ENCODE assay signal across 19 cellular contexts in genomic region chr17:7903154-7904103, GRCh38. TPM values are rescaled to one million over a fixed set of nuclear protein-coding genes. Genes with fewer than 3 reads are reported as not detected.
DNase-seq lines count a peak whose midpoint lies in the region; ATAC-seq, FAIRE-seq and TF ChIP-seq lines count a peak whose summit lies in the region.
"Had no signal": no experiment of that assay in that cellular context is flagged by ENCODE, and none has a peak within 500 bp of the region (broad histone marks: within the 10 kb centered on the region; RNA-seq: fewer than 3 reads in every experiment).

No MANE protein-coding gene starts in this region.

- H3K9me3 ChIP-seq in HCT116 (ENCODE audit: control insufficient read depth in 1 of 2, insufficient read depth in 1 of 2, low read depth in 1 of 2, low read length in 2 of 2) (no peaks in the 10 kb centered on the region), neural progenitor cell (ENCODE audit: low read depth) (no peaks in the 10 kb centered on the region), gastrocnemius medialis (no peaks in the 10 kb centered on the region)
- H3K9me3 ChIP-seq: BLaER1 treated with 17β-estradiol and CSF1 and Interleukin-3, amounts not matched to agents 10 nM and 100 nM; lower lobe of right lung had no signal

- H3K4me1 ChIP-seq in HCT116 (ENCODE audit: control insufficient read depth in 1 of 2, insufficient read depth in 2 of 2, low read length in 2 of 2) (no peaks in the 10 kb centered on the region), neural progenitor cell (peaks cover 17% of the 10 kb centered on the region), gastrocnemius medialis (no peaks in the 10 kb centered on the region), foreskin keratinocyte (no peaks in the 10 kb centered on the region)
- H3K4me1 ChIP-seq: lower lobe of right lung had no signal

- peaks cover 3% of the 10 kb centered on the region for H3K4me1 Mint-ChIP-seq in neural progenitor cell

- TF ChIP-seq CTCF in HCT116 (IDR thresholded peaks at IDR 0.05 in 2 of 3, conservative IDR thresholded peaks at IDR 0.05 in 1 of 3; ENCODE audit: borderline replicate concordance in 1 of 3, insufficient read depth in 1 of 3, low read depth in 2 of 3, low read length in 2 of 3) (no peak), bronchial epithelial cell (IDR thresholded peaks at IDR 0.05; ENCODE audit: insufficient read depth, low read length, severe bottlenecking) (no peak), neural progenitor cell (IDR thresholded peaks at IDR 0.05) (no peak), gastrocnemius medialis (IDR thresholded peaks at IDR 0.05 in 4 of 5, conservative IDR thresholded peaks at IDR 0.05 in 1 of 5) (no peak), foreskin keratinocyte (conservative IDR thresholded peaks at IDR 0.05) (no peak)

- H2AFZ ChIP-seq in HCT116 (ENCODE audit: low read depth, low read length, poor library complexity, severe bottlenecking) (no peak overlapping the region), neural progenitor cell (replicated peaks) (no peak overlapping the region)

- no peaks in the 10 kb centered on the region for H3K9me3 Mint-ChIP-seq in neural progenitor cell
- H3K9me3 Mint-ChIP-seq: dendritic cell treated with granulocyte-macrophage colony-stimulating factor and Interleukin-4, amounts not matched to agents 40 ng/mL and 50 ng/mL, for 4 days; naive thymus-derived CD8-positive, alpha-beta T cell had no signal

- H3K79me2 ChIP-seq in HCT116 (ENCODE audit: insufficient read depth, low read length) = no peaks in the 10 kb centered on the region
- no peaks in the 10 kb centered on the region for H3K79me2 ChIP-seq in neural progenitor cell (ENCODE audit: low read depth)

- H4K20me1 ChIP-seq in HCT116 (ENCODE audit: insufficient read depth) (no peaks in the 10 kb centered on the region), neural progenitor cell (ENCODE audit: low read depth) (no peaks in the 10 kb centered on the region)

- peak overlapping the region; percentile 78 for H3K27ac Mint-ChIP-seq in neural progenitor cell
- H3K27ac Mint-ChIP-seq: dendritic cell treated with granulocyte-macrophage colony-stimulating factor and Interleukin-4, amounts not matched to agents 40 ng/mL and 50 ng/mL, for 4 days had no signal

- H3K36me3 ChIP-seq in HCT116 (ENCODE audit: control insufficient read depth in 1 of 2, insufficient read depth in 2 of 2, low read length in 2 of 2) = peaks cover 32 to 56% of the 10 kb centered on the region in 2 experiments; a peak in 3 of 4 replicates
- peaks cover 67% of the 10 kb centered on the region for H3K36me3 ChIP-seq in bronchial epithelial cell (ENCODE audit: control insufficient read depth, insufficient read depth, low read length)
- no peaks in the 10 kb centered on the region for H3K36me3 ChIP-seq in neural progenitor cell
- H3K36me3 ChIP-seq in gastrocnemius medialis = peaks cover 0 to 23% of the 10 kb centered on the region in 2 donors

- no peak for TF ChIP-seq RAD21 in HCT116 (IDR thresholded peaks at IDR 0.05; ENCODE audit: low read depth)

- intact Hi-C loops in HCT116 (cut with micrococcal nuclease) (no loop called here), gastrocnemius medialis (cut with DNase I; ENCODE audit: low total_unique reads) (no loop called here)

- H3K4me3 ChIP-seq in HCT116 (replicated peaks in 1 of 2; ENCODE audit: low read depth in 1 of 2, low read length in 2 of 2) (no peak overlapping the region), bronchial epithelial cell (ENCODE audit: low read depth, low read length) (no peak overlapping the region), neural progenitor cell (no peak overlapping the region), gastrocnemius medialis (no peak overlapping the region)
- H3K4me3 ChIP-seq: BLaER1 treated with 17β-estradiol and CSF1 and Interleukin-3, amounts not matched to agents 10 nM and 100 nM; lower lobe of right lung had no signal

- H3K27ac ChIP-seq in HCT116 (ENCODE audit: low read depth, low read length) = no peak overlapping the region
- peak overlapping the region; percentile 89 for H3K27ac ChIP-seq in neural progenitor cell
- no peak overlapping the region for H3K27ac ChIP-seq in gastrocnemius medialis
- no peak overlapping the region for H3K27ac ChIP-seq in foreskin keratinocyte
- H3K27ac ChIP-seq: BLaER1 treated with 17β-estradiol and CSF1 and Interleukin-3, amounts not matched to agents 10 nM and 100 nM; KMS-11; lower lobe of right lung had no signal

- TF ChIP-seq POLR2A in HCT116 (IDR thresholded peaks at IDR 0.05; ENCODE audit: borderline replicate concordance, extremely low read depth, insufficient read depth, insufficient read length) (no peak), gastrocnemius medialis (IDR thresholded peaks at IDR 0.05) (no peak)

- in situ Hi-C loops in gastrocnemius medialis (cut with MboI; ENCODE audit: low sequenced_read_pairs in 4 of 4) = no loop called here

- DNase-seq in HCT116 (ENCODE audit: low read depth, low spot score) (no peak), NCI-H2227 treated with DMSO at 0.1 percent for 48 hours (lab: John Stamatoyannopoulos, UW) (peak; percentile 38), bronchial epithelial cell (ENCODE audit: low read depth) (peak; percentile 56), neural progenitor cell (ENCODE audit: low spot score) (peak; percentile 52), gastrocnemius medialis (no peak), globus pallidus (ENCODE audit: low spot score) (no peak), foreskin keratinocyte (no peak)
- DNase-seq: activated CD4-positive, alpha-beta T cell treated with anti-CD3 and anti-CD28 coated beads for 1 hour; activated CD8-positive, alpha-beta memory T cell treated with anti-CD3 and anti-CD28 coated beads, Interleukin-2, amount 50 U/mL, for 48 hours; lower lobe of right lung; naive thymus-derived CD8-positive, alpha-beta T cell; NCI-H69; retina; T-helper 2 cell had no signal

- peaks cover 21% of the 10 kb centered on the region for H3F3A ChIP-seq in neural progenitor cell (ENCODE audit: low read depth)

- H3K9ac ChIP-seq in HCT116 (ENCODE audit: low read length) (no peak overlapping the region), neural progenitor cell (no peak overlapping the region)
- H3K9ac ChIP-seq: KMS-11 had no signal

- no peak overlapping the region for H3K4me2 ChIP-seq in HCT116 (ENCODE audit: low read length)
- peak overlapping the region; percentile 66 for H3K4me2 ChIP-seq in neural progenitor cell
- H3K4me2 ChIP-seq: BLaER1 treated with 17β-estradiol and CSF1 and Interleukin-3, amounts not matched to agents 10 nM and 100 nM; KMS-11 had no signal

- RAD21 ChIA-PET in HCT116 (lab: Charles Lee; ENCODE audit: low non-redundant PET in 1 of 2, low total read pairs in 2 of 2, uncharacterized antibody in 2 of 2, unreplicated experiment in 2 of 2) = no interaction called here

- ATAC-seq in HCT116 (no peak), gastrocnemius medialis (no peak), foreskin keratinocyte (no peak), GM21360 (IDR thresholded peaks at IDR 0.05; ENCODE audit: unreplicated experiment) (no peak)
- ATAC-seq: lower lobe of right lung; naive thymus-derived CD8-positive, alpha-beta T cell; Right ventricle myocardium inferior had no signal

- POLR2A ChIA-PET in HCT116 (lab: Charles Lee) = no interaction called here

- BruUV-seq in HCT116 (replicated peaks; lab: Mats Ljungman, UMichigan) = TSS peak; percentile 27

- CTCF ChIA-PET in HCT116 (lab: Charles Lee) = no interaction called here

- H3K4me3 Mint-ChIP-seq in neural progenitor cell = no peak overlapping the region
- H3K4me3 Mint-ChIP-seq: dendritic cell treated with granulocyte-macrophage colony-stimulating factor and Interleukin-4, amounts not matched to agents 40 ng/mL and 50 ng/mL, for 4 days; naive thymus-derived CD8-positive, alpha-beta T cell had no signal

- peak; percentile 28 for FAIRE-seq in bronchial epithelial cell (lab: Jason Lieb, UNC)

- no peaks in the 10 kb centered on the region for H3K9me2 ChIP-seq in HCT116 (ENCODE audit: insufficient read depth)

- H3K36me3 Mint-ChIP-seq in neural progenitor cell = peaks cover 46% of the 10 kb centered on the region

- no peaks in the 10 kb centered on the region for H3K27me3 ChIP-seq in HCT116 (ENCODE audit: insufficient read depth, low read length)
- no peaks in the 10 kb centered on the region for H3K27me3 ChIP-seq in bronchial epithelial cell (ENCODE audit: control insufficient read depth, insufficient read depth, low read length)
- H3K27me3 ChIP-seq in neural progenitor cell = no peaks in the 10 kb centered on the region
- no peaks in the 10 kb centered on the region for H3K27me3 ChIP-seq in gastrocnemius medialis
- H3K27me3 ChIP-seq in foreskin keratinocyte = no peaks in the 10 kb centered on the region
- H3K27me3 ChIP-seq: BLaER1 treated with 17β-estradiol and CSF1 and Interleukin-3, amounts not matched to agents 10 nM and 100 nM had no signal

- no peaks in the 10 kb centered on the region for H3K27me3 Mint-ChIP-seq in neural progenitor cell (ENCODE audit: insufficient read depth, low read depth)
- H3K27me3 Mint-ChIP-seq: dendritic cell treated with granulocyte-macrophage colony-stimulating factor and Interleukin-4, amounts not matched to agents 40 ng/mL and 50 ng/mL, for 4 days; naive thymus-derived CD8-positive, alpha-beta T cell had no signal

RNA-seq across cellular contexts. Expression of gene RNF227, which starts 12.7 kb away (rescaled TPM):
- total RNA-seq in HCT116 (2021; ENCODE audit: unreplicated experiment) (0.74 TPM), bronchial epithelial cell (7.8 and 8.2 TPM in 2 replicates), neural progenitor cell (ENCODE audit: low replicate concordance) (4.0 and 4.8 TPM in 2 replicates), gastrocnemius medialis (1 to 10 TPM in 1 of 4 donors, under 1 TPM in 2, not detected in 1; 0.51 to 1.2 (median 0.62) TPM), foreskin keratinocyte (1.9 and 2.3 TPM in 2 replicates)
- polyA plus RNA-seq in HCT116 (2012) = 0.29 and 1.2 TPM in 2 replicates
- 1.5 TPM in 2 replicates for polyA plus RNA-seq in foreskin keratinocyte

RNA-seq across cellular contexts. Expression of gene CHD3, which starts 14.8 kb away (rescaled TPM):
- total RNA-seq in HCT116 (2021; ENCODE audit: unreplicated experiment) = 54.8 TPM
- 54.9 and 63.8 TPM in 2 replicates for polyA plus RNA-seq in HCT116 (2012)
- 41.3 and 98.2 TPM in 2 replicates for total RNA-seq in bronchial epithelial cell
- 12.8 and 28.0 TPM in 2 replicates for total RNA-seq in neural progenitor cell (ENCODE audit: low replicate concordance)
- 1 to 10 TPM; 5.4 to 7.7 (median 6.0) TPM for total RNA-seq in gastrocnemius medialis
- total RNA-seq in foreskin keratinocyte = 89.8 and 91.3 TPM in 2 replicates
- polyA plus RNA-seq in foreskin keratinocyte = 66.8 and 76.4 TPM in 2 replicates

RNA-seq across cellular contexts. Expression of gene KCNAB3, which starts 26.2 kb away (rescaled TPM):
- 7.1 TPM for total RNA-seq in HCT116 (2021; ENCODE audit: unreplicated experiment)
- polyA plus RNA-seq in HCT116 (2012) = 1.5 and 2.6 TPM in 2 replicates
- total RNA-seq in bronchial epithelial cell = 0.79 and 0.90 TPM in 2 replicates
- total RNA-seq in neural progenitor cell (ENCODE audit: low replicate concordance) = 1.0 and 2.7 TPM in 2 replicates
- under 1 TPM in 1 of 4 donors, not detected in 3; 0.42 TPM for total RNA-seq in gastrocnemius medialis
- 0.78 and 1.0 TPM in 2 replicates for total RNA-seq in foreskin keratinocyte
- polyA plus RNA-seq in foreskin keratinocyte = 0.81 and 0.83 TPM in 2 replicates

RNA-seq across cellular contexts. Expression of gene TRAPPC1, which starts 28.3 kb away (rescaled TPM):
- total RNA-seq in HCT116 (2021; ENCODE audit: unreplicated experiment) (123 TPM), bronchial epithelial cell (16.8 and 27.9 TPM in 2 replicates), neural progenitor cell (ENCODE audit: low replicate concordance) (9.8 and 30.9 TPM in 2 replicates), gastrocnemius medialis (10 to 100 TPM; 19.4 to 41.7 (median 30.0) TPM), foreskin keratinocyte (117 and 135 TPM in 2 replicates)
- polyA plus RNA-seq in HCT116 (2012) = 187 TPM in 2 replicates
- polyA plus RNA-seq in foreskin keratinocyte = 359 and 390 TPM in 2 replicates

RNA-seq across cellular contexts. Expression of gene CNTROB, which starts 28.6 kb away (rescaled TPM):
- total RNA-seq in HCT116 (2021; ENCODE audit: unreplicated experiment) = 54.6 TPM
- polyA plus RNA-seq in HCT116 (2012) = 56.4 and 62.3 TPM in 2 replicates
- 8.2 and 12.2 TPM in 2 replicates for total RNA-seq in bronchial epithelial cell
- 21.2 and 48.8 TPM in 2 replicates for total RNA-seq in neural progenitor cell (ENCODE audit: low replicate concordance)
- total RNA-seq in gastrocnemius medialis = 10 to 100 TPM in 1 of 4 donors, 1 to 10 TPM in 3; 3.6 to 14.3 (median 7.2) TPM
- 29.0 and 31.8 TPM in 2 replicates for total RNA-seq in foreskin keratinocyte
- 28.2 and 29.1 TPM in 2 replicates for polyA plus RNA-seq in foreskin keratinocyte

Comparison
In these comparisons a context has a peak if more than half of its experiments do, and no peak if none do; other contexts are left out.
1. DNase-seq: peak in NCI-H2227 treated with DMSO at 0.1 percent for 48 hours (single experiment), bronchial epithelial cell (single experiment) and neural progenitor cell (single experiment); none in HCT116 (single experiment), gastrocnemius medialis (0 of 2), globus pallidus (single experiment) and foreskin keratinocyte (0 of 2).